Comparison of ENCODE assay signal across 1 cellular context in genomic region chr3:170269673-170270254, GRCh38.
TF ChIP-seq lines count a peak whose summit lies in the region.

No MANE protein-coding gene starts in this region.

TF ChIP-seq in HepG2, 621 proteins besides CTCF, POLR2A, EP300 and RAD21:
- TF ChIP-seq ZNF770 (CRISPR knock-in tag; IDR thresholded peaks at IDR 0.05) = peak; percentile 51; the same call in 1 of the 2 replicates
- peak; percentile 76 for TF ChIP-seq ZBTB33 (CRISPR knock-in tag; IDR thresholded peaks at IDR 0.05)
- TF ChIP-seq GFI1 (CRISPR knock-in tag; IDR thresholded peaks at IDR 0.05; ENCODE audit: borderline replicate concordance) = 0 out of 2 replicates have a peak, but pooled peaks have one; percentile 34
